Comparison of ENCODE assay signal across 8 cellular contexts in genomic region chr20:59525500-59526241, GRCh38.
DNase-seq lines count a peak whose midpoint lies in the region; ATAC-seq and TF ChIP-seq lines count a peak whose summit lies in the region.

No MANE protein-coding gene starts in this region.

- no peaks in the 10 kb centered on the region for H3K36me3 Mint-ChIP-seq in glutamatergic neuron (ENCODE audit: unreplicated experiment)

- no peaks in the 10 kb centered on the region; the same call in 1 of the 2 replicates for H4K20me1 ChIP-seq in BLaER1

- H3K27ac Mint-ChIP-seq in glutamatergic neuron (ENCODE audit: unreplicated experiment): no peak overlapping the region

- ATAC-seq in GM18909 (IDR thresholded peaks at IDR 0.05; ENCODE audit: poor library complexity, unreplicated experiment) (peak; percentile 50), GM21515 (IDR thresholded peaks at IDR 0.05; ENCODE audit: unreplicated experiment) (no peak), HG03565 (IDR thresholded peaks at IDR 0.05; ENCODE audit: unreplicated experiment) (no peak)

- intact Hi-C loops in posterior cingulate gyrus (cut with DNase I): no loop called here

- no peak overlapping the region for H3K9ac ChIP-seq in BLaER1

- DNase-seq in NCI-H2171 (lab: John Stamatoyannopoulos, UW) (peak; percentile 63), glutamatergic neuron (peak; percentile 88), posterior cingulate gyrus (peak; percentile 35 to 94 (median 76))
- peak in 2 of 3 experiments; percentile 12 to 17 for DNase-seq in activated CD8-positive, alpha-beta memory T cell treated with anti-CD3 and anti-CD28 coated beads for 48 hours (ENCODE audit: low read depth in 2 of 3, low spot score in 2 of 3)

- H3K4me3 ChIP-seq in BLaER1: no peak overlapping the region

- peaks cover 7% of the 10 kb centered on the region for H3K4me1 Mint-ChIP-seq in glutamatergic neuron (ENCODE audit: low read depth, unreplicated experiment)

- H3K36me3 ChIP-seq in BLaER1: no peaks in the 10 kb centered on the region

- H3K27me3 Mint-ChIP-seq in glutamatergic neuron (ENCODE audit: unreplicated experiment): no peaks in the 10 kb centered on the region

- no peak overlapping the region for H3K27ac ChIP-seq in BLaER1

- peak overlapping the region; percentile 40 for H3K4me2 ChIP-seq in BLaER1

- no peaks in the 10 kb centered on the region for H3K9me3 Mint-ChIP-seq in glutamatergic neuron (ENCODE audit: unreplicated experiment)

- H3K4me1 ChIP-seq in BLaER1: peaks cover 25% of the 10 kb centered on the region

- peak; percentile 93 for TF ChIP-seq CTCF in glutamatergic neuron (IDR thresholded peaks at IDR 0.05; ENCODE audit: partially characterized antibody, unreplicated experiment)

- no peaks in the 10 kb centered on the region for H3K9me3 ChIP-seq in BLaER1

- no peak overlapping the region for H3K4me3 Mint-ChIP-seq in glutamatergic neuron (ENCODE audit: unreplicated experiment)

- peaks cover 5% of the 10 kb centered on the region; the same call in 1 of the 2 replicates for H3K27me3 ChIP-seq in BLaER1

Comparison
In these comparisons a context has a peak if more than half of its experiments do, and no peak if none do; other contexts are left out.
1. DNase-seq: peak in every context shown above with its lines; median percentile 88 in glutamatergic neuron; 76 in posterior cingulate gyrus; 63 in NCI-H2171; 14 in activated CD8-positive, alpha-beta memory T cell treated with anti-CD3 and anti-CD28 coated beads for 48 hours.